9 cellular contexts compared by ENCODE assay signal in the genomic region with DNA sequence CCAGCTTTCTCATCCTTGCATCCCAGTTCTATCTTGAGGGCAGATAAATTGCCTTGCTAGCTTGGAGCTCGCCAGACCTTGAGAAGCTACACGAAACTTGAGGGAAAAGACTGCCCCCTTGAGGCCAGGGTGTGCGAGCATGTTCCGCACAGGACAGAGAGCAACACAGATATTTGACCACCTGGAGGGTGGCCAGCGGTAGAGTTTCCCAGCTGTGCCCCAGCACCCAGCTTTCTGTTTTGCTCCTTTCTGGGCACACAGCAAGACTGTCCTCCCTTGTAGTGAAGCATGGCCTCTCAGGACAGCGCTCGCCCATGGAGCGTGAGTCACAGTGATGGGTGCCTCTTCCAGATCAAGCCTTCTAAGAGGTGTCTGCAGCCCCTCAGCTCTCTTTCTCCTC. TPM values are rescaled to one million over a fixed set of nuclear protein-coding genes. Genes with fewer than 3 reads are reported as not detected.
A peak's percentile ranks its signal among the peaks of the same experiment; 100 is the strongest.
DNase-seq lines count a peak whose midpoint lies in the region; ATAC-seq and TF ChIP-seq lines count a peak whose summit lies in the region.
"Had no signal": no experiment of that assay in that cellular context is flagged by ENCODE, and none has a peak within 500 bp of the region (broad histone marks: within the 10 kb centered on the region; RNA-seq: fewer than 3 reads in every experiment).

No MANE protein-coding gene starts in this region.

- TF ChIP-seq POLR2A in GM18505 (IDR thresholded peaks at IDR 0.05; ENCODE audit: borderline replicate concordance, extremely low read depth, insufficient read depth, insufficient read length), result no peak

- WGBS in endodermal cell (ENCODE audit: insufficient coverage in 1 of 2, insufficient read length in 1 of 2), 2 experiments, result 53% methylated on average over 7 to 8 of the region's 8 CpGs

- no peaks in the 10 kb centered on the region for H3K9me2 ChIP-seq in neural cell (ENCODE audit: insufficient read depth, low read length)

- no peaks in the 10 kb centered on the region for H4K20me1 ChIP-seq in OCI-LY3 (ENCODE audit: insufficient read depth, low read length)
- no peaks in the 10 kb centered on the region for H4K20me1 ChIP-seq in neural cell (ENCODE audit: insufficient read depth)

- TF ChIP-seq EP300 in neural cell (conservative IDR thresholded peaks at IDR 0.05; ENCODE audit: poor library complexity, severe bottlenecking), result no peak

- no peaks in the 10 kb centered on the region for H3K9me3 Mint-ChIP-seq in endodermal cell
- H3K9me3 Mint-ChIP-seq: stimulated activated naive CD8-positive, alpha-beta T cell treated with anti-CD3 and anti-CD28 coated beads, Interleukin-15, Interleukin-2, amounts not matched to agents 100 ng/mL and 50 ng/mL, for 24 hours had no signal

- no peaks in the 10 kb centered on the region for H3K9me3 ChIP-seq in OCI-LY3 (ENCODE audit: insufficient read depth, low read length)
- no peaks in the 10 kb centered on the region for H3K9me3 ChIP-seq in endodermal cell (ENCODE audit: control insufficient read depth, low read length)
- no peaks in the 10 kb centered on the region for H3K9me3 ChIP-seq in neural cell (ENCODE audit: low read length)

- H3K79me2 ChIP-seq in OCI-LY3 (ENCODE audit: low read length) (no peaks in the 10 kb centered on the region), neural cell (replicated peaks; ENCODE audit: insufficient read depth, low read length) (no peaks in the 10 kb centered on the region)

- DNase-seq in endodermal cell, result peak; percentile 93
- no peak for DNase-seq in activated effector memory CD4-positive, alpha-beta T cell treated with Interleukin-2 at 50 U/mL for 16 hours
- DNase-seq in SIG-M5 (lab: John Stamatoyannopoulos, UW), result no peak

- H3K4me3 ChIP-seq in OCI-LY3 (ENCODE audit: low read length) (no peak overlapping the region), endodermal cell (ENCODE audit: low read length) (no peak overlapping the region), neural cell (ENCODE audit: low read length) (no peak overlapping the region)

- no peak overlapping the region for H3K27ac Mint-ChIP-seq in endodermal cell
- H3K27ac Mint-ChIP-seq: stimulated activated naive CD8-positive, alpha-beta T cell treated with anti-CD3 and anti-CD28 coated beads, Interleukin-15, Interleukin-2, amounts not matched to agents 100 ng/mL and 50 ng/mL, for 24 hours had no signal

- no peaks in the 10 kb centered on the region for H3K36me3 Mint-ChIP-seq in endodermal cell (ENCODE audit: low read depth)

- H3K4me1 Mint-ChIP-seq in endodermal cell, result peaks cover 9% of the 10 kb centered on the region

- H3K4me2 ChIP-seq in OCI-LY3 (ENCODE audit: low read length) (no peak overlapping the region), neural cell (ENCODE audit: low read length) (no peak overlapping the region)

- H3K27ac ChIP-seq in C4-2B (no peak overlapping the region), OCI-LY3 (ENCODE audit: low read length) (no peak overlapping the region), endodermal cell (ENCODE audit: low read depth, low read length) (no peak overlapping the region), neural cell (ENCODE audit: low read length) (no peak overlapping the region)

- peak; percentile 67 for TF ChIP-seq RAD21 in neural cell (conservative IDR thresholded peaks at IDR 0.05)

- H2AFZ ChIP-seq in OCI-LY3 (ENCODE audit: low read depth, low read length) (no peak overlapping the region), neural cell (ENCODE audit: low read depth, low read length) (no peak overlapping the region)

- TF ChIP-seq CTCF in C4-2B (conservative IDR thresholded peaks at IDR 0.05) (peak; percentile 88), OCI-LY3 (IDR thresholded peaks at IDR 0.05; ENCODE audit: low read depth, low read length) (peak; percentile 86), endodermal cell (conservative IDR thresholded peaks at IDR 0.05) (peak; percentile 94), neural cell (IDR thresholded peaks at IDR 0.05; ENCODE audit: poor library complexity, severe bottlenecking) (peak; percentile 66)

- peaks cover 11% of the 10 kb centered on the region for H3K27me3 Mint-ChIP-seq in endodermal cell (ENCODE audit: insufficient read depth)

- H3K27me3 ChIP-seq in OCI-LY3 (ENCODE audit: low read depth, low read length) (peaks cover 14% of the 10 kb centered on the region), endodermal cell (ENCODE audit: control insufficient read depth, insufficient read depth, low read length, poor library complexity, severe bottlenecking) (no peaks in the 10 kb centered on the region), neural cell (ENCODE audit: insufficient read depth, low read depth, low read length) (no peaks in the 10 kb centered on the region)

- H3K4me1 ChIP-seq in OCI-LY3 (ENCODE audit: low read length), result no peaks in the 10 kb centered on the region
- no peaks in the 10 kb centered on the region for H3K4me1 ChIP-seq in endodermal cell (ENCODE audit: control insufficient read depth, insufficient read depth, low read length)

- H3K36me3 ChIP-seq in OCI-LY3 (replicated peaks; ENCODE audit: low read depth, low read length) (no peaks in the 10 kb centered on the region), endodermal cell (ENCODE audit: control insufficient read depth, insufficient read depth, low read length) (no peaks in the 10 kb centered on the region), neural cell (ENCODE audit: insufficient read depth, low read length) (no peaks in the 10 kb centered on the region)

- H3F3A ChIP-seq in neural cell (ENCODE audit: insufficient read depth, low read length, poor library complexity, severe bottlenecking), result no peaks in the 10 kb centered on the region

- ATAC-seq in GM18505 (IDR thresholded peaks at IDR 0.05; ENCODE audit: unreplicated experiment) (peak; percentile 82), HG03342 (IDR thresholded peaks at IDR 0.05; ENCODE audit: unreplicated experiment) (peak; percentile 75)

- H3K4me3 Mint-ChIP-seq in endodermal cell, result no peak overlapping the region
- H3K4me3 Mint-ChIP-seq: stimulated activated naive CD8-positive, alpha-beta T cell treated with anti-CD3 and anti-CD28 coated beads, Interleukin-15, Interleukin-2, amounts not matched to agents 100 ng/mL and 50 ng/mL, for 24 hours had no signal

- no peak overlapping the region for H3K9ac ChIP-seq in OCI-LY3 (ENCODE audit: low read length)
- H3K9ac ChIP-seq in endodermal cell (ENCODE audit: extremely low read depth, low read length, poor library complexity, severe bottlenecking), result no peak overlapping the region
- H3K9ac ChIP-seq in neural cell (ENCODE audit: low read length), result no peak overlapping the region

TF ChIP-seq in neural cell, 6 proteins besides CTCF, POLR2A, EP300 and RAD21:
- TF ChIP-seq EZH2 (IDR thresholded peaks at IDR 0.05; ENCODE audit: borderline replicate concordance, insufficient read depth, low read length, poor library complexity, severe bottlenecking) (no peak), SMC3 (conservative IDR thresholded peaks at IDR 0.05; ENCODE audit: poor library complexity) (peak; percentile 70)
TF ChIP-seq in neural cell: peak in this region for 1.

RNA-seq across cellular contexts. Expression of a gene that starts 23.5 kb away (rescaled TPM):
- total RNA-seq in endodermal cell, result not detected
- polyA plus RNA-seq in endodermal cell (2013, experiment 1 of 2), result not detected
- not detected for polyA plus RNA-seq in endodermal cell (2013, experiment 2 of 2)
- polyA plus RNA-seq in neural cell, result not detected in 2 replicates
- not detected in 2 replicates for polyA minus RNA-seq in neural cell
